ENCODE assay signal across 9 cellular contexts in genomic region chr6:161417712-161418457, GRCh38.
DNase-seq lines count a peak whose midpoint lies in the region; ATAC-seq and TF ChIP-seq lines count a peak whose summit lies in the region.
"Had no signal": no experiment of that assay in that cellular context is flagged by ENCODE, and none has a peak within 500 bp of the region (broad histone marks: within the 10 kb centered on the region; RNA-seq: fewer than 3 reads in every experiment).

No MANE protein-coding gene starts in this region.

- no peak overlapping the region for H4K5ac ChIP-seq in IMR-90 (ENCODE audit: low read depth, low read length)

- no peak overlapping the region for H3K4me3 Mint-ChIP-seq in HFFc6
- no peak overlapping the region for H3K4me3 Mint-ChIP-seq in activated CD4-positive, alpha-beta T cell treated with anti-CD3 and anti-CD28 coated beads for 36 hours
- H3K4me3 Mint-ChIP-seq: stimulated activated naive CD8-positive, alpha-beta T cell treated with anti-CD3 and anti-CD28 coated beads, Interleukin-15, amount 100 ng/mL, for 72 hours had no signal

- no peak for TF ChIP-seq POLR2A in IMR-90 (IDR thresholded peaks at IDR 0.05; ENCODE audit: low read depth, low read length)
- TF ChIP-seq POLR2A in transverse colon (IDR thresholded peaks at IDR 0.05): no peak

- H2AK5ac ChIP-seq in IMR-90 (ENCODE audit: low read depth, low read length): no peak overlapping the region

- H3K9me3 Mint-ChIP-seq in HFFc6: no peaks in the 10 kb centered on the region
- H3K9me3 Mint-ChIP-seq in activated CD4-positive, alpha-beta T cell treated with anti-CD3 and anti-CD28 coated beads for 36 hours (ENCODE audit: low read depth): no peaks in the 10 kb centered on the region
- H3K9me3 Mint-ChIP-seq: stimulated activated naive CD8-positive, alpha-beta T cell treated with anti-CD3 and anti-CD28 coated beads, Interleukin-15, amount 100 ng/mL, for 72 hours had no signal

- no peak overlapping the region for H3K56ac ChIP-seq in IMR-90 (ENCODE audit: extremely low read depth, insufficient read depth, low read length)

- no peak overlapping the region for H2BK120ac ChIP-seq in IMR-90 (ENCODE audit: low read depth, low read length)

- H3K4ac ChIP-seq in IMR-90 (ENCODE audit: low read depth, low read length): no peak overlapping the region

- no TSS peak for BruUV-seq in IMR-90 (replicated peaks; lab: Mats Ljungman, UMichigan)

- H3K4me3 ChIP-seq in IMR-90 (ENCODE audit: insufficient read depth, low read depth, low read length) (no peak overlapping the region), cardiac fibroblast (replicated peaks in 1 of 2; ENCODE audit: low read depth in 2 of 2, low read length in 2 of 2) (no peak overlapping the region), transverse colon (no peak overlapping the region)

- no peak overlapping the region for H4K8ac ChIP-seq in IMR-90 (ENCODE audit: low read depth in 2 of 2, low read length in 2 of 2)

- intact Hi-C loops in IMR-90 (cut with micrococcal nuclease) (loop anchor here (1.0 kb wide), 1 partner anchor 80 kb away; no protein-coding TSS in a partner anchor), transverse colon (cut with DNase I; ENCODE audit: low total_unique reads) (loop anchor here (5.0 to 10.0 kb wide), 2 partner anchors 277 to 1544 kb away; no protein-coding TSS in a partner anchor)
- intact Hi-C loops in activated CD4-positive, alpha-beta T cell treated with anti-CD3 and anti-CD28 coated beads for 36 hours (cut with DNase I, micrococcal nuclease): loop anchor here (1.0 to 5.0 kb wide), 2 partner anchors 277 to 504 kb away; no protein-coding TSS in a partner anchor

- in situ Hi-C loops in IMR-90 (cut with MboI; ENCODE audit: low sequenced_read_pairs): loop anchor here (25.0 kb wide), 2 partner anchors 1319 to 1994 kb away; partner anchors contain the start of genes PACRG, PRKN and QKI
- in situ Hi-C loops in transverse colon (cut with MboI; ENCODE audit: low pct_ligation_motif_present in 1 of 4, low pct_unique_long_range_greater_than_20kb in 1 of 4, low sequenced_read_pairs in 3 of 4): loop anchor here in 2 of 4 donors (25.0 kb wide), 2 partner anchors 269 to 1319 kb away; partner anchors contain the start of genes PACRG (in 1 of the 2) and PRKN (in 1 of the 2)

- dilution Hi-C loops in IMR-90 (cut with HindIII; ENCODE audit: low sequenced_read_pairs, unreplicated experiment): no loop called here

- H3K79me1 ChIP-seq in IMR-90 (ENCODE audit: low read depth in 1 of 2, low read length in 2 of 2): no peaks in the 10 kb centered on the region

- no peak overlapping the region for H3K14ac ChIP-seq in IMR-90 (replicated peaks; ENCODE audit: low read depth, low read length)

- no peak overlapping the region for H4K91ac ChIP-seq in IMR-90 (ENCODE audit: insufficient read depth, low read depth, low read length)

- POLR2A ChIA-PET in IMR-90 (lab: Charles Lee; ENCODE audit: unreplicated experiment): interaction anchor here (0.7 kb wide), 1 partner anchor 75 kb away, joined by 3 read pairs; no protein-coding TSS in a partner anchor
- POLR2A ChIA-PET in activated CD4-positive, alpha-beta T cell treated with anti-CD3 and anti-CD28 coated beads for 36 hours (lab: Charles Lee): no interaction called here

- H4K20me1 ChIP-seq in IMR-90 (ENCODE audit: insufficient read depth, low read length): no peaks in the 10 kb centered on the region

- H3K27ac Mint-ChIP-seq in HFFc6: no peak overlapping the region
- no peak overlapping the region for H3K27ac Mint-ChIP-seq in activated CD4-positive, alpha-beta T cell treated with anti-CD3 and anti-CD28 coated beads for 36 hours
- H3K27ac Mint-ChIP-seq: stimulated activated naive CD8-positive, alpha-beta T cell treated with anti-CD3 and anti-CD28 coated beads, Interleukin-15, amount 100 ng/mL, for 72 hours had no signal

- H2BK20ac ChIP-seq in IMR-90 (ENCODE audit: low read depth, low read length): no peak overlapping the region

- no peak overlapping the region for H2AK9ac ChIP-seq in IMR-90 (replicated peaks; ENCODE audit: low read depth, low read length, poor library complexity)

- no peak overlapping the region for H2BK15ac ChIP-seq in IMR-90 (ENCODE audit: low read depth, low read length)

- TF ChIP-seq RAD21 in IMR-90 (IDR thresholded peaks at IDR 0.05; ENCODE audit: low read length): no peak

- no peak for TF ChIP-seq CTCF in IMR-90 (conservative IDR thresholded peaks at IDR 0.05; ENCODE audit: low read depth, low read length)
- TF ChIP-seq CTCF in cardiac fibroblast (IDR thresholded peaks at IDR 0.05; ENCODE audit: low read depth, low read length): no peak
- TF ChIP-seq CTCF in transverse colon (IDR thresholded peaks at IDR 0.05): no peak
- TF ChIP-seq CTCF in HFFc6 (IDR thresholded peaks at IDR 0.05): no peak

- no peaks in the 10 kb centered on the region for H3K36me3 Mint-ChIP-seq in HFFc6 (ENCODE audit: low read depth)
- H3K36me3 Mint-ChIP-seq in activated CD4-positive, alpha-beta T cell treated with anti-CD3 and anti-CD28 coated beads for 36 hours (ENCODE audit: low read depth): no peaks in the 10 kb centered on the region

- H2AFZ ChIP-seq in IMR-90 (replicated peaks; ENCODE audit: low read length, poor library complexity): peak overlapping the region; percentile 34

- CTCF ChIA-PET in IMR-90 (lab: Yijun Ruan, JAX): interaction anchor here (0.6 to 2.1 kb wide), 13 partner anchors 8 to 701 kb away, joined by 3 to 12 read pairs (median 4); no protein-coding TSS in a partner anchor
- CTCF ChIA-PET in activated CD4-positive, alpha-beta T cell treated with anti-CD3 and anti-CD28 coated beads for 36 hours (lab: Charles Lee): interaction anchor here (0.6 to 2.3 kb wide), 37 partner anchors 8 to 1754 kb away, joined by 3 to 18 read pairs (median 4); no protein-coding TSS in a partner anchor

- no peaks in the 10 kb centered on the region for H3K9me1 ChIP-seq in IMR-90 (ENCODE audit: insufficient read depth, low read length)

- H3K18ac ChIP-seq in IMR-90 (ENCODE audit: low read depth, low read length): no peak overlapping the region

- WGBS in IMR-90 (ENCODE audit: extremely low coverage in 2 of 2, insufficient read length in 1 of 2), 2 experiments: no CpG with 5 or more reads among the region's 8 CpGs
- WGBS in transverse colon (ENCODE audit: low coverage in 1 of 2), 2 donors: 34 to 38% methylated on average over 3 to 8 of the region's 8 CpGs

- no peak overlapping the region for H3K4me2 ChIP-seq in IMR-90 (ENCODE audit: low read depth, low read length)

- H3K36me3 ChIP-seq in IMR-90 (ENCODE audit: control insufficient read depth, insufficient read depth, low read length): no peaks in the 10 kb centered on the region
- H3K36me3 ChIP-seq in transverse colon: no peaks in the 10 kb centered on the region

- H3K27ac ChIP-seq in IMR-90 (ENCODE audit: insufficient read depth, low read length): no peak overlapping the region
- H3K27ac ChIP-seq in transverse colon: peak overlapping the region in 1 of 4 donors; percentile 28

- H3K27me3 Mint-ChIP-seq in HFFc6 (ENCODE audit: insufficient read depth): peaks cover 11% of the 10 kb centered on the region
- peaks cover 12% of the 10 kb centered on the region for H3K27me3 Mint-ChIP-seq in activated CD4-positive, alpha-beta T cell treated with anti-CD3 and anti-CD28 coated beads for 36 hours

- H3K27me3 ChIP-seq in IMR-90 (ENCODE audit: control insufficient read depth, insufficient read depth, low read length) (no peaks in the 10 kb centered on the region), transverse colon (no peaks in the 10 kb centered on the region)

- H2BK5ac ChIP-seq in IMR-90 (ENCODE audit: low read depth, low read length, poor library complexity, severe bottlenecking): no peak overlapping the region

- H3K9me3 ChIP-seq in IMR-90 (ENCODE audit: control insufficient read depth, insufficient read depth, low read length): no peaks in the 10 kb centered on the region
- H3K9me3 ChIP-seq in transverse colon: no peaks in the 10 kb centered on the region

- no peak overlapping the region for H3K9ac ChIP-seq in IMR-90 (ENCODE audit: low read depth, low read length)

- no peak overlapping the region for H3K23ac ChIP-seq in IMR-90 (ENCODE audit: low read depth, low read length)

- ATAC-seq in IMR-90 (ENCODE audit: low read depth): peak; percentile 63
- no peak for ATAC-seq in activated CD4-positive, alpha-beta T cell treated with anti-CD3 and anti-CD28 coated beads for 36 hours
- ATAC-seq: stimulated activated naive CD8-positive, alpha-beta T cell treated with anti-CD3 and anti-CD28 coated beads, Interleukin-15, amount 100 ng/mL, for 72 hours had no signal

- TF ChIP-seq EP300 in transverse colon (IDR thresholded peaks at IDR 0.05; ENCODE audit: low read depth): no peak

- no peaks in the 10 kb centered on the region for H3K4me1 Mint-ChIP-seq in HFFc6 (ENCODE audit: low read depth)
- no peaks in the 10 kb centered on the region for H3K4me1 Mint-ChIP-seq in activated CD4-positive, alpha-beta T cell treated with anti-CD3 and anti-CD28 coated beads for 36 hours
- H3K4me1 Mint-ChIP-seq: stimulated activated naive CD8-positive, alpha-beta T cell treated with anti-CD3 and anti-CD28 coated beads, Interleukin-15, amount 100 ng/mL, for 72 hours had no signal

- H3K4me1 ChIP-seq in IMR-90 (ENCODE audit: control insufficient read depth, insufficient read depth, low read length) (peaks cover 2% of the 10 kb centered on the region; the same call in 1 of the 2 replicates), transverse colon (peaks cover 0 to 2% (median 0%) of the 10 kb centered on the region in 4 donors)

- DNase-seq in EH (ENCODE audit: low read depth) (peak; percentile 68), IMR-90 (peak; percentile 85), cardiac fibroblast (ENCODE audit: low read depth in 2 of 2) (peak; percentile 93 to 95), non-pigmented ciliary epithelial cell (ENCODE audit: low read depth) (peak; percentile 87), transverse colon (no peak), HFFc6 (no peak), NCI-H526 (lab: John Stamatoyannopoulos, UW) (no peak)
- no peak for DNase-seq in activated CD4-positive, alpha-beta T cell treated with anti-CD3 and anti-CD28 coated beads for 36 hours

TF ChIP-seq in IMR-90, 13 proteins besides CTCF, POLR2A, EP300 and RAD21:
- TF ChIP-seq MAZ (IDR thresholded peaks at IDR 0.05; ENCODE audit: borderline replicate concordance, low read depth, low read length) (peak; percentile 86), FOS (IDR thresholded peaks at IDR 0.05; ENCODE audit: low read depth, low read length) (peak; percentile 17; the same call in 1 of the 2 replicates), RCOR1 (IDR thresholded peaks at IDR 0.05; ENCODE audit: insufficient replicate concordance, low read length) (no peak)

Comparison
In these comparisons a context has a peak if more than half of its experiments do, and no peak if none do; other contexts are left out.
1. DNase-seq: peak in EH (single experiment), IMR-90 (single experiment), cardiac fibroblast (2 of 2) and non-pigmented ciliary epithelial cell (single experiment); none in transverse colon (single experiment), HFFc6 (single experiment), NCI-H526 (0 of 2) and activated CD4-positive, alpha-beta T cell treated with anti-CD3 and anti-CD28 coated beads for 36 hours (single experiment).